In the genomic region with DNA sequence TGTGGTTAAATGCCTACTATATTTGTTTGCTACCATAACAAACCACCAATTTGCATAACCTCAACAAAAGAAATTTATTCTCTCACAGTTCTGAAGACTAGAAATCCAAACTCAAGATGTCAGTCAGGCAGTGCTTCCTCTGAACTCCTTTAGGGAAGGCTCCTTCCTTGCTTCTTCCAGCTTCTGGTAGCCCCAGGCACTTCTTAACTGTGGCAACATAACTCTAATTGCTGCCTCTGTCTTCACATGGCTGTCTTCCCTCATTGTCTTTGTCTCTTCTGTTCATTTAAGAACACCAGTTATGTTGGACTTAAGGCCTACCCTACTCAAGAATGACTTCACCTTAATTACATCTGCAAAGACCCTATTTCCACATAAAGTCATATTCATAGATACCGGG, we compare ENCODE assay signal across 20 cellular contexts.
"Had no signal": no experiment of that assay in that cellular context is flagged by ENCODE, and none has a peak within 500 bp of the region (broad histone marks: within the 10 kb centered on the region; RNA-seq: fewer than 3 reads in every experiment).

No MANE protein-coding gene starts in this region.

- FAIRE-seq: urothelium cell line had no signal

- H3K36me3 Mint-ChIP-seq: immature natural killer cell; naive thymus-derived CD8-positive, alpha-beta T cell had no signal

- H3K4me3 ChIP-seq: dorsolateral prefrontal cortex, esophagus squamous epithelium, lung, mucosa of descending colon, right atrium auricular region, skin epidermis had no signal

- ATAC-seq: activated CD8-positive, alpha-beta T cell treated with anti-CD3 and anti-CD28 coated beads, Interleukin-2, amount 10 ng/mL, durations not matched to agents 7 days and 5 days; left colon; mucosa of descending colon; naive thymus-derived CD8-positive, alpha-beta T cell; stimulated activated naive CD8-positive, alpha-beta T cell treated with anti-CD3 and anti-CD28 coated beads, Interleukin-15, amount 100 ng/mL, for 72 hours had no signal

- H3K27me3 Mint-ChIP-seq: naive thymus-derived CD8-positive, alpha-beta T cell; stimulated activated naive CD8-positive, alpha-beta T cell treated with anti-CD3 and anti-CD28 coated beads, Interleukin-15, amount 100 ng/mL, for 72 hours had no signal

- H3K4me3 Mint-ChIP-seq: activated CD8-positive, alpha-beta T cell treated with anti-CD3 and anti-CD28 coated beads, Interleukin-2, amount 10 ng/mL, durations not matched to agents 7 days and 5 days; immature natural killer cell; naive thymus-derived CD8-positive, alpha-beta T cell; stimulated activated naive CD8-positive, alpha-beta T cell treated with anti-CD3 and anti-CD28 coated beads, Interleukin-15, amount 100 ng/mL, for 72 hours had no signal

- H3K27ac Mint-ChIP-seq: activated CD8-positive, alpha-beta T cell treated with anti-CD3 and anti-CD28 coated beads, Interleukin-2, amount 10 ng/mL, durations not matched to agents 7 days and 5 days; immature natural killer cell; naive thymus-derived CD8-positive, alpha-beta T cell; stimulated activated naive CD8-positive, alpha-beta T cell treated with anti-CD3 and anti-CD28 coated beads, Interleukin-15, amount 100 ng/mL, for 72 hours had no signal

- H3K4me1 Mint-ChIP-seq: naive thymus-derived CD8-positive, alpha-beta T cell; stimulated activated naive CD8-positive, alpha-beta T cell treated with anti-CD3 and anti-CD28 coated beads, Interleukin-15, amount 100 ng/mL, for 72 hours had no signal

- DNase-seq: activated CD4-positive, alpha-beta T cell treated with anti-CD3 and anti-CD28 coated beads for 48 hours; activated CD8-positive, alpha-beta memory T cell treated with anti-CD3 and anti-CD28 coated beads, Interleukin-2, amount 50 U/mL, for 48 hours; activated CD8-positive, alpha-beta T cell treated with anti-CD3 and anti-CD28 coated beads, Interleukin-2, amount 10 ng/mL, durations not matched to agents 7 days and 5 days; activated naive CD4-positive, alpha-beta T cell; aorta; dorsolateral prefrontal cortex; esophagus squamous epithelium; foreskin fibroblast; immature natural killer cell; left colon; mucosa of descending colon; naive thymus-derived CD8-positive, alpha-beta T cell; posterior cingulate gyrus; stimulated activated CD4-positive, alpha-beta T cell treated with anti-CD3 and anti-CD28 coated beads, Interleukin-4, amount 100 ng/mL, for 4 hours; stimulated activated naive CD8-positive, alpha-beta T cell treated with anti-CD3 and anti-CD28 coated beads, Interleukin-15, amount 100 ng/mL, for 72 hours; WERI-Rb-1 had no signal
